ENCODE assay signal across 8 cellular contexts in genomic region chr13:49976314-49977258, GRCh38. TPM values are rescaled to one million over a fixed set of nuclear protein-coding genes. Genes with fewer than 3 reads are reported as not detected.
DNase-seq lines count a peak whose midpoint lies in the region; ATAC-seq, FAIRE-seq and TF ChIP-seq lines count a peak whose summit lies in the region.

No MANE protein-coding gene starts in this region.

- WGBS in pancreas, 2 donors = 36 to 39% methylated on average over 8 of the region's 8 CpGs
- WGBS in transverse colon (ENCODE audit: low coverage in 1 of 2), 2 donors = 36 to 45% methylated on average over 5 to 8 of the region's 8 CpGs

- H3K4me3 ChIP-seq in AG04449 (ENCODE audit: low read depth, low read length) (no peak overlapping the region), Karpas-422 (ENCODE audit: low read length) (no peak overlapping the region), pancreas (no peak overlapping the region), transverse colon (no peak overlapping the region)

- FAIRE-seq in GM18507 (lab: Jason Lieb, UNC) (peak; percentile 94), pancreas (lab: Jason Lieb, UNC) (no peak)

- CTCF ChIA-PET in AG04449 (lab: Yijun Ruan, JAX) = interaction anchor here (0.6 to 5.5 kb wide), 50 partner anchors 8 to 1106 kb away, joined by 3 to 55 read pairs (median 4); partner anchors contain the start of gene TRIM13

- no peaks in the 10 kb centered on the region for H3K79me2 ChIP-seq in Karpas-422 (ENCODE audit: low read length)

- TF ChIP-seq EP300 in transverse colon (IDR thresholded peaks at IDR 0.05; ENCODE audit: low read depth) = no peak

- POLR2A ChIA-PET in AG04449 (lab: Yijun Ruan, JAX) = interaction anchor here (0.6 to 1.0 kb wide), 4 partner anchors 40 to 1093 kb away, joined by 3 read pairs; partner anchors contain the start of gene SPRYD7

- peak; percentile 66 to 91 (median 90) for ATAC-seq in pancreas

- H3K27me3 ChIP-seq in Karpas-422 (ENCODE audit: low read length) = no peaks in the 10 kb centered on the region
- no peaks in the 10 kb centered on the region for H3K27me3 ChIP-seq in pancreas
- H3K27me3 ChIP-seq in transverse colon = no peaks in the 10 kb centered on the region

- TF ChIP-seq POLR2A in transverse colon (IDR thresholded peaks at IDR 0.05) = no peak

- no peaks in the 10 kb centered on the region for H3K4me1 ChIP-seq in Karpas-422 (ENCODE audit: low read length)
- peaks cover 0 to 5% (median 0%) of the 10 kb centered on the region in 3 donors for H3K4me1 ChIP-seq in pancreas
- peaks cover 0 to 9% (median 0%) of the 10 kb centered on the region in 4 donors for H3K4me1 ChIP-seq in transverse colon

- no peaks in the 10 kb centered on the region for H3K9me2 ChIP-seq in Karpas-422 (replicated peaks; ENCODE audit: insufficient read depth, low read length)

- no peak for DNase-seq in AG04449 (ENCODE audit: low read depth, low spot score)
- peak; percentile 49 for DNase-seq in GM18507 (ENCODE audit: extremely low spot score, insufficient read length, low read depth)
- DNase-seq in Karpas-422 = peak; percentile 90
- DNase-seq in SHP77 treated with DMSO at 0.1 percent for 48 hours (lab: John Stamatoyannopoulos, UW) = peak; percentile 20
- DNase-seq in activated effector memory CD4-positive, alpha-beta T cell treated with anti-CD3 and anti-CD28 coated beads, Interleukin-2, amount 50 U/mL, for 16 hours = peak; percentile 92
- DNase-seq in germinal center (ENCODE audit: low spot score) = peak; percentile 72
- peak; percentile 39 to 88 (median 72) for DNase-seq in pancreas
- peak; percentile 81 for DNase-seq in transverse colon

- no peak overlapping the region for H3K4me2 ChIP-seq in Karpas-422 (ENCODE audit: low read depth, low read length, poor library complexity, severe bottlenecking)

- in situ Hi-C loops in transverse colon (cut with MboI; ENCODE audit: low pct_ligation_motif_present in 1 of 4, low pct_unique_long_range_greater_than_20kb in 1 of 4, low sequenced_read_pairs in 3 of 4) = loop anchor here (10.0 to 25.0 kb wide), 5 partner anchors 548 to 1086 kb away; partner anchors contain the start of gene RNASEH2B (in 4 of the 4)

- intact Hi-C loops in pancreas (cut with DNase I) = no loop called here
- intact Hi-C loops in transverse colon (cut with DNase I; ENCODE audit: low total_unique reads) = no loop called here

- no peaks in the 10 kb centered on the region for H3K9me3 ChIP-seq in Karpas-422 (ENCODE audit: low read length)
- H3K9me3 ChIP-seq in pancreas = no peaks in the 10 kb centered on the region
- no peaks in the 10 kb centered on the region for H3K9me3 ChIP-seq in transverse colon

- H4K20me1 ChIP-seq in Karpas-422 (ENCODE audit: insufficient read depth, low read depth, low read length) = no peaks in the 10 kb centered on the region

- H2AFZ ChIP-seq in Karpas-422 (ENCODE audit: low read length) = no peak overlapping the region

- H3K27ac ChIP-seq in Karpas-422 (ENCODE audit: low read length) = no peak overlapping the region
- H3K27ac ChIP-seq in pancreas = peak overlapping the region in 1 of 4 donors; percentile 23
- no peak overlapping the region for H3K27ac ChIP-seq in transverse colon

- peaks cover 16% of the 10 kb centered on the region; the same call in 1 of the 2 replicates for H3K36me3 ChIP-seq in Karpas-422 (ENCODE audit: insufficient read depth, low read length)
- H3K36me3 ChIP-seq in pancreas = no peaks in the 10 kb centered on the region
- H3K36me3 ChIP-seq in transverse colon = no peaks in the 10 kb centered on the region

- H3K9ac ChIP-seq in Karpas-422 (ENCODE audit: low read length) = no peak overlapping the region

- TF ChIP-seq CTCF in AG04449 (IDR thresholded peaks at IDR 0.05; ENCODE audit: insufficient read depth, low read length, missing control alignments) (peak; percentile 83), pancreas (IDR thresholded peaks at IDR 0.05) (peak; percentile 66 to 87 (median 74)), transverse colon (IDR thresholded peaks at IDR 0.05) (peak; percentile 83 to 90 (median 89))

RNA-seq across cellular contexts. Expression of gene TRIM13, which starts 20.3 kb away (rescaled TPM):
- total RNA-seq in Karpas-422 (2014; rRNA removed; shearing (Covaris generic); ENCODE audit: low replicate concordance) = 17.5 and 18.2 TPM in 2 replicates
- total RNA-seq in pancreas = 10 to 100 TPM in 1 of 6 donors, 1 to 10 TPM in 5; 7.2 to 17.0 (median 8.9) TPM
- polyA plus RNA-seq in pancreas = 10 to 100 TPM in 1 of 2 donors, 1 to 10 TPM in 1; 8.9 to 19.7 TPM
- 10 to 100 TPM in 2 of 4 donors, 1 to 10 TPM in 2; 5.6 to 30.6 (median 15.0) TPM for total RNA-seq in transverse colon

RNA-seq across cellular contexts. Expression of gene KCNRG, which starts 38.7 kb away (rescaled TPM):
- total RNA-seq in Karpas-422 (2014; rRNA removed; shearing (Covaris generic); ENCODE audit: low replicate concordance) = 3.4 and 4.5 TPM in 2 replicates
- total RNA-seq in pancreas (under 1 TPM in 5 of 6 donors, not detected in 1; 0.16 to 0.52 (median 0.19) TPM), transverse colon (1 to 10 TPM in 2 of 4 donors, not detected in 2; 2.9 to 3.7 TPM)
- polyA plus RNA-seq in pancreas = under 1 TPM; 0.30 to 0.40 TPM

RNA-seq across cellular contexts. Expression of gene SPRYD7, which starts 40.4 kb away (rescaled TPM):
- total RNA-seq in Karpas-422 (2014; rRNA removed; shearing (Covaris generic); ENCODE audit: low replicate concordance) = 7.0 and 14.1 TPM in 2 replicates
- total RNA-seq in pancreas (1 to 10 TPM; 2.0 to 3.4 (median 3.0) TPM), transverse colon (10 to 100 TPM; 11.1 to 15.7 (median 13.1) TPM)
- 1 to 10 TPM; 4.3 to 6.3 TPM for polyA plus RNA-seq in pancreas
